8 cellular contexts compared by ENCODE assay signal in the genomic region with DNA sequence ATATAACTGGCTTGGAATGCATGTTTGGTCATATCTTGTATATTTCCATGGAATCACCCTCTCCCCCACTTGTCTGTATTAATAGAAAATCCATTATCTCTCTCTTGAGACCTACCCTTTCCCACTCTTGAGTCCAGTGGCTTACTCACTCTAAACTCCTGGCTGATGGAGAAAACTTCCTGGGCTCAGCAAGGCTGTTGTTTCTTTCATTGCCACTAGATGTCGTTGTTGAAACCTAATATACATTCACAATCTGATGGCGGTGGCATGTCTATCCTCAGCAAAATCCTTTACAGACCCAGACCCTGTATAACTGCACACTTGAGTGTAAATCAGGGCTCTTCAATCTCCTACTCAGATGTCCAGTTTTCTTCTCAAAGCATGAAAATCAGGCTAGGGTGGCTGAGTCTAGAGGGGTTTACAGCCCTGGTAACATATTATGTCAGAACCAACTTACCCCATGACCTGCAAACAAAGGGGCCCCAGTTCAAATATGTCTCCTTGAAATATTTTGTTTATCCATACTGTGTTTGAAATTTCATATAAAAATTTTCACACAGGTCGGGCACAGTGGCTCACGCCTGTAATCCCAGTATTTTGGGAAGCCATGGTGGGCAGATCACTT.
DNase-seq lines count a peak whose midpoint lies in the region; ATAC-seq and TF ChIP-seq lines count a peak whose summit lies in the region.

No MANE protein-coding gene starts in this region.

- no peak overlapping the region for H3K27ac ChIP-seq in SJCRH30

- H3K27me3 ChIP-seq in SJCRH30, result no peaks in the 10 kb centered on the region

- DNase-seq in SIG-M5 treated with dmso at 0.1 percent for 504 hours (lab: John Stamatoyannopoulos, UW; ENCODE audit: unreplicated experiment) (peak; percentile 71), SIG-M5 (lab: John Stamatoyannopoulos, UW) (no peak), HT1080 (ENCODE audit: low read depth) (peak; percentile 84), SJCRH30 (peak; percentile 29 to 75), dedifferentiated amniotic fluid mesenchymal stem cell (ENCODE audit: extremely low spot score) (peak; percentile 52), mucosa of descending colon (peak in 1 of 3 donors; percentile 65), SHP77 treated with DMSO at 0.1 percent for 48 hours (lab: John Stamatoyannopoulos, UW) (no peak)

- TF ChIP-seq CTCF in mucosa of descending colon (IDR thresholded peaks at IDR 0.05), result peak; percentile 61

- H3K4me3 ChIP-seq in SJCRH30 (no peak overlapping the region), mucosa of descending colon (no peak overlapping the region)

- no peaks in the 10 kb centered on the region for H3K9me3 ChIP-seq in SJCRH30 (replicated peaks)
- peaks cover 6% of the 10 kb centered on the region for H3K9me3 ChIP-seq in mucosa of descending colon

- no peaks in the 10 kb centered on the region for H3K4me1 ChIP-seq in SJCRH30
- no peaks in the 10 kb centered on the region for H3K4me1 ChIP-seq in mucosa of descending colon (ENCODE audit: low read depth)

- ATAC-seq in GM21447 (IDR thresholded peaks at IDR 0.05; ENCODE audit: unreplicated experiment) (peak; percentile 88), mucosa of descending colon (peak; percentile 79)

- intact Hi-C loops in mucosa of descending colon (cut with DNase I, micrococcal nuclease), result no loop called here

- H3K36me3 ChIP-seq in SJCRH30 (no peaks in the 10 kb centered on the region), mucosa of descending colon (ENCODE audit: low read depth) (no peaks in the 10 kb centered on the region)

Comparison
In these comparisons a context has a peak if more than half of its experiments do, and no peak if none do; other contexts are left out.
1. DNase-seq: peak in SIG-M5 treated with dmso at 0.1 percent for 504 hours (single experiment), HT1080 (single experiment), SJCRH30 (2 of 2) and dedifferentiated amniotic fluid mesenchymal stem cell (single experiment); none in SIG-M5 (single experiment) and SHP77 treated with DMSO at 0.1 percent for 48 hours (single experiment).